ENCODE assay signal across 1 cellular context in genomic region chr4:139267301-139267700, GRCh38.
TF ChIP-seq lines count a peak whose summit lies in the region.

No MANE protein-coding gene starts in this region.

TF ChIP-seq in GM23338, 12 proteins besides CTCF, POLR2A, EP300 and RAD21:
- TF ChIP-seq ZNF462 (CRISPR knock-in tag; IDR thresholded peaks at IDR 0.05) (no peak), EZH2phosphoT487 (IDR thresholded peaks at IDR 0.05; ENCODE audit: unreplicated experiment) (no peak), JUNB (IDR thresholded peaks at IDR 0.05; ENCODE audit: unreplicated experiment) (no peak), ZNF331 (CRISPR knock-in tag; IDR thresholded peaks at IDR 0.05; ENCODE audit: low read depth) (no peak), POLR2AphosphoS5 (IDR thresholded peaks at IDR 0.05; ENCODE audit: low read depth) (no peak), EZH2 (IDR thresholded peaks at IDR 0.05; ENCODE audit: low read depth, unreplicated experiment) (no peak), ZNF114 (CRISPR knock-in tag; IDR thresholded peaks at IDR 0.05) (no peak), REST (IDR thresholded peaks at IDR 0.05; ENCODE audit: unreplicated experiment) (no peak), ETS1 (IDR thresholded peaks at IDR 0.05) (no peak), CREB1 (CRISPR knock-in tag; IDR thresholded peaks at IDR 0.05; ENCODE audit: low read depth) (no peak), NANOG (IDR thresholded peaks at IDR 0.05; ENCODE audit: borderline replicate concordance) (no peak), STAT1 (IDR thresholded peaks at IDR 0.05; ENCODE audit: unreplicated experiment) (no peak)
